19 cellular contexts compared by ENCODE assay signal in genomic region chr16:1784977-1785845, GRCh38. TPM values are rescaled to one million over a fixed set of nuclear protein-coding genes. Genes with fewer than 3 reads are reported as not detected.
DNase-seq lines count a peak whose midpoint lies in the region; ATAC-seq, FAIRE-seq and TF ChIP-seq lines count a peak whose summit lies in the region.
"Had no signal": no experiment of that assay in that cellular context is flagged by ENCODE, and none has a peak within 500 bp of the region (broad histone marks: within the 10 kb centered on the region; RNA-seq: fewer than 3 reads in every experiment).

No MANE protein-coding gene starts in this region.

- H3K9ac ChIP-seq in astrocyte (ENCODE audit: low read length) = no peak overlapping the region

- H3K9me2 ChIP-seq in GM23338 (ENCODE audit: insufficient read depth) = no peaks in the 10 kb centered on the region

- POLR2A ChIA-PET in CD4-positive, alpha-beta T cell (lab: Charles Lee) = no interaction called here

- peaks cover 22% of the 10 kb centered on the region for H4K20me1 ChIP-seq in GM23338 (replicated peaks; ENCODE audit: insufficient read depth)
- peaks cover 51% of the 10 kb centered on the region for H4K20me1 ChIP-seq in astrocyte (ENCODE audit: insufficient read depth, low read length)

- H3K4me1 Mint-ChIP-seq in CD4-positive, alpha-beta T cell (ENCODE audit: low read depth) = peaks cover 26% of the 10 kb centered on the region
- peaks cover 5% of the 10 kb centered on the region for H3K4me1 Mint-ChIP-seq in GM23338
- peaks cover 9% of the 10 kb centered on the region for H3K4me1 Mint-ChIP-seq in astrocyte (ENCODE audit: low read depth, unreplicated experiment)
- H3K4me1 Mint-ChIP-seq in nephron progenitor cell = peaks cover 27% of the 10 kb centered on the region

- no peak for FAIRE-seq in astrocyte (lab: Jason Lieb, UNC)
- FAIRE-seq: endometrium, GM19239 had no signal

- H3K27ac ChIP-seq in CD4-positive, alpha-beta T cell (ENCODE audit: low read depth, low read length) = no peak overlapping the region
- no peak overlapping the region for H3K27ac ChIP-seq in GM23338 (ENCODE audit: low read depth)
- H3K27ac ChIP-seq in astrocyte (ENCODE audit: low read depth, low read length) = no peak overlapping the region
- H3K27ac ChIP-seq: brain microvascular endothelial cell, gastroesophageal sphincter, psoas muscle, vagina, VCaP had no signal

- no peaks in the 10 kb centered on the region for H3K9me3 ChIP-seq in CD4-positive, alpha-beta T cell (ENCODE audit: control insufficient read depth, low read length)
- H3K9me3 ChIP-seq in astrocyte (ENCODE audit: insufficient read depth, low read depth, low read length) = no peaks in the 10 kb centered on the region
- H3K9me3 ChIP-seq: BE2C, gastroesophageal sphincter, psoas muscle, vagina had no signal

- H3K27me3 ChIP-seq in CD4-positive, alpha-beta T cell (ENCODE audit: control insufficient read depth, insufficient read depth, low read length) = no peaks in the 10 kb centered on the region
- no peaks in the 10 kb centered on the region for H3K27me3 ChIP-seq in GM23338 (ENCODE audit: insufficient read depth)
- no peaks in the 10 kb centered on the region for H3K27me3 ChIP-seq in astrocyte (ENCODE audit: insufficient read depth, low read length)
- H3K27me3 ChIP-seq: BE2C, brain microvascular endothelial cell, gastroesophageal sphincter, vagina had no signal

- H3K36me3 Mint-ChIP-seq in CD4-positive, alpha-beta T cell (ENCODE audit: low read depth) = peaks cover 29% of the 10 kb centered on the region
- H3K36me3 Mint-ChIP-seq in GM23338 (ENCODE audit: low read depth) = peaks cover 16% of the 10 kb centered on the region
- peaks cover 2% of the 10 kb centered on the region for H3K36me3 Mint-ChIP-seq in astrocyte (ENCODE audit: low read depth, unreplicated experiment)
- peaks cover 4% of the 10 kb centered on the region for H3K36me3 Mint-ChIP-seq in nephron progenitor cell (ENCODE audit: low read depth)

- H3K36me3 ChIP-seq in GM23338 (ENCODE audit: insufficient read depth) (no peaks in the 10 kb centered on the region), astrocyte (ENCODE audit: insufficient read depth, low read length) (peaks cover 2% of the 10 kb centered on the region)

- intact Hi-C loops in CD4-positive, alpha-beta T cell (cut with DNase I, micrococcal nuclease) = loop anchor here (5.0 to 10.0 kb wide), 3 partner anchors 157 to 1380 kb away; partner anchors contain the start of genes DECR2 (in 1 of the 2), MSRB1 (in 1 of the 2) and UBE2I (in 1 of the 2)

- no peaks in the 10 kb centered on the region for H3K9me3 Mint-ChIP-seq in CD4-positive, alpha-beta T cell
- H3K9me3 Mint-ChIP-seq in GM23338 (peaks cover 10% of the 10 kb centered on the region; the same call in 2 of the 3 replicates), astrocyte (ENCODE audit: unreplicated experiment) (no peaks in the 10 kb centered on the region), nephron progenitor cell (no peaks in the 10 kb centered on the region)
- H3K9me3 Mint-ChIP-seq: activated T-cell treated with anti-CD3 and anti-CD28 coated beads, Interleukin-2, amount 50 U/mL, for 4 hours had no signal

- TF ChIP-seq CTCF in CD4-positive, alpha-beta T cell (IDR thresholded peaks at IDR 0.05) = no peak
- no peak for TF ChIP-seq CTCF in GM23338 (conservative IDR thresholded peaks at IDR 0.05; ENCODE audit: low read depth in 2 of 2)
- TF ChIP-seq CTCF in astrocyte (IDR thresholded peaks at IDR 0.05; ENCODE audit: insufficient read depth, low read depth, low read length) = no peak
- no peak for TF ChIP-seq CTCF in nephron progenitor cell (IDR thresholded peaks at IDR 0.05)

- CTCF ChIA-PET in CD4-positive, alpha-beta T cell (lab: Charles Lee) = no interaction called here

- H3K4me3 Mint-ChIP-seq in CD4-positive, alpha-beta T cell = peak overlapping the region; percentile 81
- peak overlapping the region; percentile 49; the same call in 2 of the 3 replicates for H3K4me3 Mint-ChIP-seq in GM23338
- peak overlapping the region; percentile 61 for H3K4me3 Mint-ChIP-seq in astrocyte (ENCODE audit: unreplicated experiment)
- H3K4me3 Mint-ChIP-seq in nephron progenitor cell = peak overlapping the region; percentile 68
- H3K4me3 Mint-ChIP-seq: activated T-cell treated with anti-CD3 and anti-CD28 coated beads, Interleukin-2, amount 50 U/mL, for 4 hours had no signal

- H3K4me3 ChIP-seq in GM23338 = no peak overlapping the region
- no peak overlapping the region for H3K4me3 ChIP-seq in astrocyte (ENCODE audit: insufficient read depth, low read depth, low read length)
- H3K4me3 ChIP-seq: gastroesophageal sphincter, vagina had no signal

- H2AFZ ChIP-seq in GM23338 = no peak overlapping the region
- no peak overlapping the region for H2AFZ ChIP-seq in astrocyte (ENCODE audit: low read depth, low read length)

- H3K4me2 ChIP-seq in GM23338 (no peak overlapping the region), astrocyte (ENCODE audit: low read length) (no peak overlapping the region)

- no peak for ATAC-seq in CD4-positive, alpha-beta T cell (ENCODE audit: poor library complexity)
- no peak for ATAC-seq in GM23338
- no peak for ATAC-seq in HG02870 (IDR thresholded peaks at IDR 0.05; ENCODE audit: unreplicated experiment)
- ATAC-seq: activated T-cell treated with anti-CD3 and anti-CD28 coated beads, Interleukin-2, amount 50 U/mL, for 4 hours; gastroesophageal sphincter; psoas muscle had no signal

- peak in 1 of 10 experiments; percentile 5 for DNase-seq in CD4-positive, alpha-beta T cell
- DNase-seq in GM23338 (ENCODE audit: low spot score) (no peak), astrocyte (ENCODE audit: low read depth) (no peak), nephron progenitor cell (peak; percentile 3), nucleus accumbens (lab: John Stamatoyannopoulos, UW) (no peak), NOMO-1 treated with DMSO at 0.1 percent for 48 hours (lab: John Stamatoyannopoulos, UW; ENCODE audit: unreplicated experiment) (no peak)
- DNase-seq in stimulated activated CD4-positive, alpha-beta T cell treated with anti-CD3 and anti-CD28 coated beads, Interleukin-4, amount 100 ng/mL, for 4 hours = no peak
- DNase-seq: activated T-cell treated with anti-CD3 and anti-CD28 coated beads, Interleukin-2, amount 50 U/mL, for 4 hours; BE2C; brain microvascular endothelial cell; NCI-H1105 treated with DMSO at 0.1 percent for 48 hours had no signal

- H3K4me1 ChIP-seq in GM23338 (ENCODE audit: insufficient read depth) = peaks cover 4% of the 10 kb centered on the region; the same call in 1 of the 2 replicates
- peaks cover 12% of the 10 kb centered on the region for H3K4me1 ChIP-seq in astrocyte (ENCODE audit: insufficient read depth, low read length)
- H3K4me1 ChIP-seq: BE2C had no signal

- peak overlapping the region; percentile 61 for H3K27ac Mint-ChIP-seq in CD4-positive, alpha-beta T cell
- H3K27ac Mint-ChIP-seq in GM23338 (no peak overlapping the region), astrocyte (ENCODE audit: unreplicated experiment) (no peak overlapping the region), nephron progenitor cell (no peak overlapping the region)

- 0 out of 2 replicates have a peak, but pooled peaks cover 3% of the 10 kb centered on the region for H3F3A ChIP-seq in GM23338 (replicated peaks; ENCODE audit: low read depth)

- H3K79me2 ChIP-seq in GM23338 (replicated peaks; ENCODE audit: insufficient read depth) (peaks cover 35% of the 10 kb centered on the region), astrocyte (ENCODE audit: insufficient read depth, low read length) (peaks cover 71% of the 10 kb centered on the region)

- no peaks in the 10 kb centered on the region for H3K27me3 Mint-ChIP-seq in CD4-positive, alpha-beta T cell
- H3K27me3 Mint-ChIP-seq in GM23338 (ENCODE audit: insufficient read depth, low read depth, poor library complexity) = peaks cover 30% of the 10 kb centered on the region
- no peaks in the 10 kb centered on the region for H3K27me3 Mint-ChIP-seq in astrocyte (ENCODE audit: low read depth, unreplicated experiment)
- no peaks in the 10 kb centered on the region for H3K27me3 Mint-ChIP-seq in nephron progenitor cell (ENCODE audit: low read depth, poor library complexity)

TF ChIP-seq in GM23338, 12 proteins besides CTCF, POLR2A, EP300 and RAD21 (continues in another document):
- no peak for TF ChIP-seq EZH2 (IDR thresholded peaks at IDR 0.05; ENCODE audit: low read depth, unreplicated experiment)
- no peak for TF ChIP-seq JUNB (IDR thresholded peaks at IDR 0.05; ENCODE audit: unreplicated experiment)
- TF ChIP-seq, protein P1, sequence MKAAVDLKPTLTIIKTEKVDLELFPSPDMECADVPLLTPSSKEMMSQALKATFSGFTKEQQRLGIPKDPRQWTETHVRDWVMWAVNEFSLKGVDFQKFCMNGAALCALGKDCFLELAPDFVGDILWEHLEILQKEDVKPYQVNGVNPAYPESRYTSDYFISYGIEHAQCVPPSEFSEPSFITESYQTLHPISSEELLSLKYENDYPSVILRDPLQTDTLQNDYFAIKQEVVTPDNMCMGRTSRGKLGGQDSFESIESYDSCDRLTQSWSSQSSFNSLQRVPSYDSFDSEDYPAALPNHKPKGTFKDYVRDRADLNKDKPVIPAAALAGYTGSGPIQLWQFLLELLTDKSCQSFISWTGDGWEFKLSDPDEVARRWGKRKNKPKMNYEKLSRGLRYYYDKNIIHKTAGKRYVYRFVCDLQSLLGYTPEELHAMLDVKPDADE (IDR thresholded peaks at IDR 0.05) = no peak

RNA-seq across cellular contexts. Expression of gene NUBP2, which starts 2.5 kb away (rescaled TPM):
- total RNA-seq in CD4-positive, alpha-beta T cell = 10 to 100 TPM; 36.4 to 38.1 TPM
- total RNA-seq in GM23338 (2014; rRNA removed; shearing (Covaris generic)) = 143 and 175 TPM in 2 replicates
- 79.0 and 79.4 TPM in 2 replicates for polyA plus RNA-seq in GM23338 (2016; fragmentation: Nextera tagmentation; extraction: Ambion mirVana)
- 41.4 and 45.2 TPM in 2 replicates for total RNA-seq in astrocyte

RNA-seq across cellular contexts. Expression of gene SPSB3, which starts 2.8 kb away (rescaled TPM):
- 10 to 100 TPM; 86.3 to 87.6 TPM for total RNA-seq in CD4-positive, alpha-beta T cell
- 34.7 and 42.8 TPM in 2 replicates for total RNA-seq in GM23338 (2014; rRNA removed; shearing (Covaris generic))
- 27.1 and 33.9 TPM in 2 replicates for polyA plus RNA-seq in GM23338 (2016; fragmentation: Nextera tagmentation; extraction: Ambion mirVana)
- total RNA-seq in astrocyte = 21.8 and 23.3 TPM in 2 replicates

RNA-seq across cellular contexts. Expression of gene IGFALS, which starts 8.3 kb away (rescaled TPM):
- under 1 TPM; 0.67 to 0.80 TPM for total RNA-seq in CD4-positive, alpha-beta T cell
- not detected in 2 replicates for total RNA-seq in GM23338 (2014; rRNA removed; shearing (Covaris generic))
- polyA plus RNA-seq in GM23338 (2016; fragmentation: Nextera tagmentation; extraction: Ambion mirVana) = 0.16 TPM in 1 of 2 replicates, not detected in the other
- total RNA-seq in astrocyte = not detected in 2 replicates
- total RNA-seq: SK-MEL-5, vagina had no signal

RNA-seq across cellular contexts. Expression of gene MRPS34, which starts 12.3 kb away (rescaled TPM):
- 10 to 100 TPM; 25.5 to 26.9 TPM for total RNA-seq in CD4-positive, alpha-beta T cell
- 223 and 248 TPM in 2 replicates for total RNA-seq in GM23338 (2014; rRNA removed; shearing (Covaris generic))
- polyA plus RNA-seq in GM23338 (2016; fragmentation: Nextera tagmentation; extraction: Ambion mirVana) = 370 and 391 TPM in 2 replicates
- total RNA-seq in astrocyte = 74.0 and 80.2 TPM in 2 replicates

RNA-seq across cellular contexts. Expression of gene EME2, which starts 12.6 kb away (rescaled TPM):
- 10 to 100 TPM; 28.6 to 30.8 TPM for total RNA-seq in CD4-positive, alpha-beta T cell
- total RNA-seq in GM23338 (2014; rRNA removed; shearing (Covaris generic)) = 15.0 and 17.3 TPM in 2 replicates
- 4.1 TPM in 2 replicates for polyA plus RNA-seq in GM23338 (2016; fragmentation: Nextera tagmentation; extraction: Ambion mirVana)
- total RNA-seq in astrocyte = 21.4 and 23.3 TPM in 2 replicates
